ENCODE assay signal across 16 cellular contexts in genomic region chr2:10678225-10678624, GRCh38. TPM values are rescaled to one million over a fixed set of nuclear protein-coding genes. Genes with fewer than 3 reads are reported as not detected.
DNase-seq lines count a peak whose midpoint lies in the region; ATAC-seq, FAIRE-seq and TF ChIP-seq lines count a peak whose summit lies in the region.
"Had no signal": no experiment of that assay in that cellular context is flagged by ENCODE, and none has a peak within 500 bp of the region (broad histone marks: within the 10 kb centered on the region; RNA-seq: fewer than 3 reads in every experiment).

No MANE protein-coding gene starts in this region.

- H3K36me3 Mint-ChIP-seq in osteocyte (ENCODE audit: unreplicated experiment), result peaks cover 3% of the 10 kb centered on the region

- H3K27ac ChIP-seq in OCI-LY1 (ENCODE audit: low read depth, low read length, poor library complexity, severe bottlenecking) (no peak overlapping the region), dorsolateral prefrontal cortex (no peak overlapping the region)
- H3K27ac ChIP-seq: spleen, tibial artery had no signal

- H3K9me3 ChIP-seq in OCI-LY1 (ENCODE audit: low read length), result no peaks in the 10 kb centered on the region
- H3K9me3 ChIP-seq: spleen, tibial artery had no signal

- H3K36me3 ChIP-seq in OCI-LY1 (ENCODE audit: insufficient read depth, low read length), result peaks cover 50% of the 10 kb centered on the region

- H3K4me3 ChIP-seq in OCI-LY1 (ENCODE audit: low read depth, low read length, poor library complexity, severe bottlenecking) (no peak overlapping the region), dorsolateral prefrontal cortex (no peak overlapping the region)
- H3K4me3 ChIP-seq: spleen, tibial artery had no signal

- H3K27me3 ChIP-seq in OCI-LY1 (ENCODE audit: insufficient read depth, low read length) (no peaks in the 10 kb centered on the region), dorsolateral prefrontal cortex (no peaks in the 10 kb centered on the region)
- H3K27me3 ChIP-seq: spleen, tibial artery had no signal

- FAIRE-seq in D721Med (lab: Jason Lieb, UNC), result no peak

- H3K27ac Mint-ChIP-seq in osteocyte (ENCODE audit: unreplicated experiment), result no peak overlapping the region
- H3K27ac Mint-ChIP-seq: T-helper 17 cell had no signal

- H3K4me2 ChIP-seq in OCI-LY1 (ENCODE audit: low read length), result no peak overlapping the region

- H3K4me1 Mint-ChIP-seq in osteocyte (ENCODE audit: unreplicated experiment), result no peaks in the 10 kb centered on the region

- DNase-seq in GM03348 (ENCODE audit: low spot score), result peak; percentile 16
- DNase-seq in dorsolateral prefrontal cortex, result no peak
- DNase-seq in osteocyte (ENCODE audit: extremely low spot score, unreplicated experiment), result no peak
- no peak for DNase-seq in UCSD-AML1 (lab: John Stamatoyannopoulos, UW; ENCODE audit: unreplicated experiment)
- DNase-seq in D721Med (ENCODE audit: insufficient read length, low spot score), result no peak
- DNase-seq: activated CD4-positive, alpha-beta T cell treated with anti-CD3 and anti-CD28 coated beads, Interleukin-2, amount 50 U/mL, for 48 hours; DMS153; Karpas-422; left colon; OCI-M1; spleen; T-helper 17 cell; tibial artery had no signal

- H3F3A ChIP-seq in OCI-LY1 (ENCODE audit: insufficient read depth, low read length), result no peaks in the 10 kb centered on the region

- 0 out of 2 replicates have a peak, but pooled peaks cover under 1% of the 10 kb centered on the region for H3K79me2 ChIP-seq in OCI-LY1 (ENCODE audit: insufficient read depth, low read length)

- TF ChIP-seq CTCF in OCI-LY1 (IDR thresholded peaks at IDR 0.05; ENCODE audit: low read length) (peak; percentile 28; the same call in 1 of the 2 replicates), dorsolateral prefrontal cortex (IDR thresholded peaks at IDR 0.05 in 54 of 56, conservative IDR thresholded peaks at IDR 0.05 in 2 of 56; ENCODE audit: low read depth in 1 of 56, partially characterized antibody in 56 of 56) (peak in 33 of 56 donors; percentile 5 to 51 (median 24)), osteocyte (IDR thresholded peaks at IDR 0.05) (peak; percentile 35), D721Med (IDR thresholded peaks at IDR 0.05; ENCODE audit: insufficient read depth, missing control alignments) (no peak)

- H3K9ac ChIP-seq in OCI-LY1 (ENCODE audit: low read length), result no peak overlapping the region

- no peak overlapping the region for H2AFZ ChIP-seq in OCI-LY1 (ENCODE audit: low read length)

- ATAC-seq in HG02973 (IDR thresholded peaks at IDR 0.05; ENCODE audit: unreplicated experiment), result no peak
- ATAC-seq: left colon, T-helper 17 cell had no signal

- H4K20me1 ChIP-seq in OCI-LY1 (ENCODE audit: insufficient read depth, low read length), result no peaks in the 10 kb centered on the region

- no peaks in the 10 kb centered on the region for H3K9me3 Mint-ChIP-seq in osteocyte (ENCODE audit: unreplicated experiment)

- intact Hi-C loops in dorsolateral prefrontal cortex (cut with DNase I), result no loop called here

- H3K4me1 ChIP-seq in OCI-LY1 (ENCODE audit: insufficient read depth, low read length, severe bottlenecking), result no peaks in the 10 kb centered on the region
- H3K4me1 ChIP-seq: tibial artery had no signal

- H3K27me3 Mint-ChIP-seq in osteocyte (ENCODE audit: unreplicated experiment), result no peaks in the 10 kb centered on the region
- H3K27me3 Mint-ChIP-seq: activated naive CD8-positive, alpha-beta T cell; T-helper 17 cell had no signal

- H3K9me2 ChIP-seq in OCI-LY1 (ENCODE audit: low read depth, low read length), result no peaks in the 10 kb centered on the region

- no peak overlapping the region for H3K4me3 Mint-ChIP-seq in osteocyte (ENCODE audit: unreplicated experiment)
- H3K4me3 Mint-ChIP-seq: activated naive CD8-positive, alpha-beta T cell; T-helper 17 cell had no signal

RNA-seq across cellular contexts. Expression of gene NOL10, which starts 11.6 kb away (rescaled TPM):
- total RNA-seq in dorsolateral prefrontal cortex (10 to 100 TPM; 17.6 to 32.8 (median 24.2) TPM), osteocyte (25.3 and 26.1 TPM in 2 replicates)

RNA-seq across cellular contexts. Expression of gene ATP6V1C2, which starts 43.2 kb away (rescaled TPM):
- total RNA-seq in dorsolateral prefrontal cortex, result 1 to 10 TPM in 89 of 120 experiments, under 1 TPM in 28, not detected in 3; 0.31 to 7.1 (median 1.6) TPM
- not detected in 2 replicates for total RNA-seq in osteocyte
- total RNA-seq: T-helper 17 cell had no signal
